9 cellular contexts compared by ENCODE assay signal in the genomic region with DNA sequence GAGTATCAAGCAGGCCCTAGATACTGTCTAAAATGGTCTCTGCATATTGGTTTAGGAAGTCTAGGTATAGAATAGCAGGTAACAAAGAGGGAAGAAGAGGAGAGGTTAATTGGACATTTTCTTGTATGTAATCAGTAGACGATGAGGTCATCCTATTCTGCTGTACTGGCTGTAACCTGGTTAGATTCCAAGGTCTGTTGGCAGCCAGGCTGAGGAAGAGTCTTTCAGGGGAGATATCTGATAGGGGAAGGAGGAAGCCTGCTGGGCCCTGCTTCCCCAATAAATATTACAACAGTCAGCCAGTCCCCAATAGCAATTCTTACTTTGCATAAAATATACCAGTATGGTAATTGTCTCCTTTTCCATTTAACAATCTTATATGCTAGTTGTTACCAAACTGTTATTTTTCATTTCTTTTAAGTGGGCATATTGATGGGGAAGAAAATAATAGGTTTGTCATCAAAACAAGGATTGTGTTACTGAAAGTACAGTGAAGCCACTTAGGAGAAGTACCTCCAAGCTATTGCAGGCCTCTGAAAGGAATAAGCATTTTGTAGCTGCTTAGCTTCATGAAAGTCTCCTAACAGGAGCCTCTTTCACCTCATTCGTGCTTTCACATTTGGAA.
DNase-seq lines count a peak whose midpoint lies in the region; ATAC-seq and TF ChIP-seq lines count a peak whose summit lies in the region.
"Had no signal": no experiment of that assay in that cellular context is flagged by ENCODE, and none has a peak within 500 bp of the region (broad histone marks: within the 10 kb centered on the region; RNA-seq: fewer than 3 reads in every experiment).

No MANE protein-coding gene starts in this region.

- intact Hi-C loops in Right ventricle myocardium inferior (cut with DNase I) = no loop called here
- intact Hi-C loops in cardiac septum (cut with DNase I) = no loop called here

- H3K36me3 Mint-ChIP-seq in brain = peaks cover 32% of the 10 kb centered on the region

- TF ChIP-seq CTCF in brain (conservative IDR thresholded peaks at IDR 0.05) = no peak

- DNase-seq in Right ventricle myocardium inferior (ENCODE audit: missing footprints) (no peak), cardiac septum (ENCODE audit: low spot score) (no peak), left kidney (ENCODE audit: low read depth, low spot score) (peak; percentile 47), SW 1271 (lab: John Stamatoyannopoulos, UW) (no peak)
- DNase-seq: activated CD4-positive, alpha-beta T cell treated with anti-CD3 and anti-CD28 coated beads, Interleukin-2, amount 10 ng/mL, durations not matched to agents 24 days and 14 days had no signal

- peak overlapping the region in 2 of 5 experiments; percentile 5 to 25 for H3K4me3 Mint-ChIP-seq in brain
- H3K4me3 Mint-ChIP-seq: activated CD4-positive, alpha-beta T cell treated with anti-CD3 and anti-CD28 coated beads, Interleukin-2, amount 10 ng/mL, durations not matched to agents 24 days and 14 days had no signal

- H3K27me3 Mint-ChIP-seq in brain = no peaks in the 10 kb centered on the region
- H3K27me3 Mint-ChIP-seq: activated CD4-positive, alpha-beta T cell treated with anti-CD3 and anti-CD28 coated beads, Interleukin-2, amount 10 ng/mL, durations not matched to agents 24 days and 14 days had no signal

- H3K9me3 Mint-ChIP-seq in brain = no peaks in the 10 kb centered on the region
- H3K9me3 Mint-ChIP-seq: activated CD4-positive, alpha-beta T cell treated with anti-CD3 and anti-CD28 coated beads, Interleukin-2, amount 10 ng/mL, durations not matched to agents 24 days and 14 days had no signal

- peaks cover 70% of the 10 kb centered on the region for H3K4me1 Mint-ChIP-seq in brain

- ATAC-seq in Right ventricle myocardium inferior (peak; percentile 80), GM19035 (IDR thresholded peaks at IDR 0.05; ENCODE audit: unreplicated experiment) (no peak), GM19397 (IDR thresholded peaks at IDR 0.05; ENCODE audit: unreplicated experiment) (no peak), GM19328 (IDR thresholded peaks at IDR 0.05; ENCODE audit: unreplicated experiment) (no peak)

- peak overlapping the region in 4 of 5 experiments; percentile 0 to 83 (median 70) for H3K27ac Mint-ChIP-seq in brain
- H3K27ac Mint-ChIP-seq: activated CD4-positive, alpha-beta T cell treated with anti-CD3 and anti-CD28 coated beads, Interleukin-2, amount 10 ng/mL, durations not matched to agents 24 days and 14 days had no signal
